ENCODE assay signal across 16 cellular contexts in the genomic region with DNA sequence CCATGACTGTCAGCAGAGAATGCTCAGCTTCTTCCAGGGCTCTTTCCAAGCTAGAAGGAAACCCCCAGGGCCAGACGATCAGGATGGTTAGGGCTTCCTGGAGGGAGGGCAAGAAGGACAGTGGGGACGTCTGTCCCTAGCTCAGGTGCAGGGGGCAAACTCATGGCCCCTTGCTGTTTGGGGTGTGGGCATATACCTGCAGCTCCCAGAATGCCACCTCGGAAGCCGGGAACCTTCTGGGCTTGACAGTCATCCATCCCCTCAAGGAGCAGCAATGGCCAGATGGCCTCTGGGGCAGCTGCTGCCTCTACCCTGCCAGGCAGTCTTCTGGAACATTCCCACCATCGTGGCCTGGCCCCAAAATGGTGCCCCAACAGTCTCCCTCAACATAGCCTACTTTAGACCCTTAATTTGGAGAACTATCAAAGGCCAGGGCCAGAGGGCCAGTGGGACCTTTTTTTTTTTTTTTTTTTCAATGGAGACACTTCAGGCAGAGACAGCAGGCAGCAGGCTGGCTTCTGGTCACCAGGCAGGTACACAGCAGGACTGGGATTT. TPM values are rescaled to one million over a fixed set of nuclear protein-coding genes. Genes with fewer than 3 reads are reported as not detected.
DNase-seq lines count a peak whose midpoint lies in the region; ATAC-seq and TF ChIP-seq lines count a peak whose summit lies in the region.
"Had no signal": no experiment of that assay in that cellular context is flagged by ENCODE, and none has a peak within 500 bp of the region (broad histone marks: within the 10 kb centered on the region; RNA-seq: fewer than 3 reads in every experiment).

No MANE protein-coding gene starts in this region.

- no peaks in the 10 kb centered on the region for H3K9me3 Mint-ChIP-seq in naive thymus-derived CD8-positive, alpha-beta T cell
- H3K9me3 Mint-ChIP-seq in stimulated activated effector memory CD8-positive, alpha-beta T cell treated with anti-CD3 and anti-CD28 coated beads, Interleukin-12 subunit alpha, Interleukin-12 subunit beta, amount 100 ng/mL, for 72 hours, result no peaks in the 10 kb centered on the region
- no peaks in the 10 kb centered on the region for H3K9me3 Mint-ChIP-seq in osteocyte (ENCODE audit: unreplicated experiment)
- H3K9me3 Mint-ChIP-seq: H9 had no signal

- H3K27ac ChIP-seq in RWPE2 (ENCODE audit: poor library complexity, severe bottlenecking), result no peak overlapping the region
- H3K27ac ChIP-seq: 22Rv1, C4-2B had no signal

- H3K27me3 ChIP-seq in RWPE2 (ENCODE audit: insufficient read depth, poor library complexity, severe bottlenecking), result no peaks in the 10 kb centered on the region

- H3K36me3 Mint-ChIP-seq in naive thymus-derived CD8-positive, alpha-beta T cell, result no peaks in the 10 kb centered on the region
- H3K36me3 Mint-ChIP-seq in stimulated activated effector memory CD8-positive, alpha-beta T cell treated with anti-CD3 and anti-CD28 coated beads, Interleukin-12 subunit alpha, Interleukin-12 subunit beta, amount 100 ng/mL, for 72 hours, result peaks cover 14% of the 10 kb centered on the region
- no peaks in the 10 kb centered on the region for H3K36me3 Mint-ChIP-seq in osteocyte (ENCODE audit: unreplicated experiment)

- peaks cover 35 to 70% (median 51%) of the 10 kb centered on the region in 4 donors for H3K4me1 Mint-ChIP-seq in naive thymus-derived CD8-positive, alpha-beta T cell
- H3K4me1 Mint-ChIP-seq in stimulated activated effector memory CD8-positive, alpha-beta T cell treated with anti-CD3 and anti-CD28 coated beads, Interleukin-12 subunit alpha, Interleukin-12 subunit beta, amount 100 ng/mL, for 72 hours, result peaks cover 50% of the 10 kb centered on the region
- no peaks in the 10 kb centered on the region for H3K4me1 Mint-ChIP-seq in osteocyte (ENCODE audit: unreplicated experiment)

- TF ChIP-seq CTCF in RWPE2 (IDR thresholded peaks at IDR 0.05; ENCODE audit: poor library complexity, severe bottlenecking), result no peak
- TF ChIP-seq CTCF in osteocyte (IDR thresholded peaks at IDR 0.05), result no peak

- peak overlapping the region; percentile 40 to 91 (median 76) for H3K27ac Mint-ChIP-seq in naive thymus-derived CD8-positive, alpha-beta T cell
- H3K27ac Mint-ChIP-seq in stimulated activated effector memory CD8-positive, alpha-beta T cell treated with anti-CD3 and anti-CD28 coated beads, Interleukin-12 subunit alpha, Interleukin-12 subunit beta, amount 100 ng/mL, for 72 hours, result peak overlapping the region; percentile 81
- no peak overlapping the region for H3K27ac Mint-ChIP-seq in osteocyte (ENCODE audit: unreplicated experiment)

- DNase-seq in activated CD4-positive, CD25-positive, alpha-beta regulatory T cell treated with anti-CD3 and anti-CD28 coated beads, Interleukin-2, amount 50 U/mL, for 72 hours, result peak; percentile 12
- peak; percentile 17 for DNase-seq in RWPE2 (ENCODE audit: low spot score)
- no peak for DNase-seq in naive thymus-derived CD8-positive, alpha-beta T cell
- no peak for DNase-seq in stimulated activated effector memory CD8-positive, alpha-beta T cell treated with anti-CD3 and anti-CD28 coated beads, Interleukin-12 subunit alpha, Interleukin-12 subunit beta, amount 100 ng/mL, for 72 hours (ENCODE audit: low spot score in 2 of 2)
- no peak for DNase-seq in OCI-M1 (lab: John Stamatoyannopoulos, UW)
- DNase-seq in osteocyte (ENCODE audit: extremely low spot score, unreplicated experiment), result no peak
- DNase-seq: AML-193, H9, Kasumi-1, MM.1S, NCI-H1436 treated with DMSO at 0.1 percent for 48 hours, NCI-H524 treated with DMSO at 0.1 percent for 48 hours had no signal

- no peaks in the 10 kb centered on the region for H3K36me3 ChIP-seq in RWPE2 (ENCODE audit: low read depth)

- POLR2A ChIA-PET in naive thymus-derived CD8-positive, alpha-beta T cell (lab: Charles Lee), result interaction anchor here (0.7 to 2.6 kb wide), 10 partner anchors 9 to 111 kb away, joined by 3 to 17 read pairs (median 4); no protein-coding TSS in a partner anchor

- ATAC-seq in activated CD4-positive, CD25-positive, alpha-beta regulatory T cell treated with anti-CD3 and anti-CD28 coated beads, Interleukin-2, amount 50 U/mL, for 24 hours, result no peak
- ATAC-seq in RWPE2 (ENCODE audit: low read depth) (no peak), GM19397 (IDR thresholded peaks at IDR 0.05; ENCODE audit: unreplicated experiment) (no peak)
- ATAC-seq in naive thymus-derived CD8-positive, alpha-beta T cell, result no peak
- no peak for ATAC-seq in stimulated activated effector memory CD8-positive, alpha-beta T cell treated with anti-CD3 and anti-CD28 coated beads, Interleukin-12 subunit alpha, Interleukin-12 subunit beta, amount 100 ng/mL, for 72 hours

- peak overlapping the region in 5 of 10 donors; percentile 56 to 84 (median 76) for H3K4me3 Mint-ChIP-seq in naive thymus-derived CD8-positive, alpha-beta T cell
- H3K4me3 Mint-ChIP-seq in stimulated activated effector memory CD8-positive, alpha-beta T cell treated with anti-CD3 and anti-CD28 coated beads, Interleukin-12 subunit alpha, Interleukin-12 subunit beta, amount 100 ng/mL, for 72 hours, result no peak overlapping the region
- H3K4me3 Mint-ChIP-seq in osteocyte (ENCODE audit: unreplicated experiment), result no peak overlapping the region
- H3K4me3 Mint-ChIP-seq: H9 had no signal

- no peaks in the 10 kb centered on the region for H3K4me1 ChIP-seq in RWPE2 (ENCODE audit: insufficient read depth, poor library complexity, severe bottlenecking)

- peaks cover 0 to 2% (median 0%) of the 10 kb centered on the region in 5 donors for H3K27me3 Mint-ChIP-seq in naive thymus-derived CD8-positive, alpha-beta T cell
- H3K27me3 Mint-ChIP-seq in osteocyte (ENCODE audit: unreplicated experiment), result peaks cover 16% of the 10 kb centered on the region

- H3K9me3 ChIP-seq in RWPE2 (ENCODE audit: severe bottlenecking), result no peaks in the 10 kb centered on the region

- no peak overlapping the region for H3K4me3 ChIP-seq in RWPE2 (ENCODE audit: severe bottlenecking)

RNA-seq across cellular contexts. Expression of a gene that starts 40.2 kb away (rescaled TPM):
- total RNA-seq in naive thymus-derived CD8-positive, alpha-beta T cell, result 10 to 100 TPM; 11.2 to 11.6 TPM
- 1 to 10 TPM; 1.4 to 2.7 (median 2.6) TPM for polyA plus RNA-seq in naive thymus-derived CD8-positive, alpha-beta T cell
- total RNA-seq in osteocyte, result 90.5 and 96.0 TPM in 2 replicates

Comparison
In these comparisons a context has a peak if more than half of its experiments do, and no peak if none do; other contexts are left out.
1. DNase-seq: peak in activated CD4-positive, CD25-positive, alpha-beta regulatory T cell treated with anti-CD3 and anti-CD28 coated beads, Interleukin-2, amount 50 U/mL, for 72 hours (single experiment) and RWPE2 (single experiment); none in naive thymus-derived CD8-positive, alpha-beta T cell (0 of 10), stimulated activated effector memory CD8-positive, alpha-beta T cell treated with anti-CD3 and anti-CD28 coated beads, Interleukin-12 subunit alpha, Interleukin-12 subunit beta, amount 100 ng/mL, for 72 hours (0 of 2), OCI-M1 (single experiment) and osteocyte (single experiment).